15 cellular contexts compared by ENCODE assay signal in genomic region chr1:45752441-45753052, GRCh38. TPM values are rescaled to one million over a fixed set of nuclear protein-coding genes. Genes with fewer than 3 reads are reported as not detected.
A peak's percentile ranks its signal among the peaks of the same experiment; 100 is the strongest.
DNase-seq lines count a peak whose midpoint lies in the region; ATAC-seq, FAIRE-seq and TF ChIP-seq lines count a peak whose summit lies in the region.
"Had no signal": no experiment of that assay in that cellular context is flagged by ENCODE, and none has a peak within 500 bp of the region (broad histone marks: within the 10 kb centered on the region; RNA-seq: fewer than 3 reads in every experiment).

No MANE protein-coding gene starts in this region.

- TF ChIP-seq RAD21 in HepG2 (CRISPR knock-in tag; IDR thresholded peaks at IDR 0.05): no peak

- H3K79me2 ChIP-seq in HepG2 (ENCODE audit: insufficient read depth, low read length): peaks cover 3% of the 10 kb centered on the region

- peak overlapping the region; percentile 76 for H3K4me2 ChIP-seq in HepG2 (ENCODE audit: low read depth, low read length)

- TF ChIP-seq POLR2A in HepG2 (IDR thresholded peaks at IDR 0.05; ENCODE audit: insufficient read depth in 1 of 2, low read depth in 2 of 2, low read length in 2 of 2): no peak
- no peak for TF ChIP-seq POLR2A in right lobe of liver (IDR thresholded peaks at IDR 0.05)

- H3K4me1 ChIP-seq in HepG2 (ENCODE audit: insufficient read depth, low read length) (peaks cover 59% of the 10 kb centered on the region), right lobe of liver (peaks cover 0 to 5% (median 0%) of the 10 kb centered on the region in 4 donors)

- H3K36me3 ChIP-seq in HepG2 (replicated peaks in 1 of 2; ENCODE audit: control insufficient read depth in 1 of 2, insufficient read depth in 2 of 2, low read length in 2 of 2) (no peaks in the 10 kb centered on the region), right lobe of liver (no peaks in the 10 kb centered on the region)
- H3K36me3 ChIP-seq: MG63, upper lobe of left lung had no signal

- TF ChIP-seq CTCF in HepG2 (CRISPR knock-in tag; IDR thresholded peaks at IDR 0.05) (no peak), right lobe of liver (IDR thresholded peaks at IDR 0.05) (no peak)

- H3K9ac ChIP-seq in HepG2 (ENCODE audit: insufficient read depth, low read depth, low read length): no peak overlapping the region; the same call in 1 of the 2 replicates

- intact Hi-C loops in HepG2 (cut with micrococcal nuclease; ENCODE audit: unreplicated experiment): loop anchor here (5.0 kb wide), 2 partner anchors 65 to 170 kb away; partner anchors contain the start of genes GPBP1L1, NASP and TMEM69
- intact Hi-C loops in right lobe of liver (cut with DNase I): no loop called here

- H3K9me3 ChIP-seq in HepG2 (ENCODE audit: low read length) (no peaks in the 10 kb centered on the region), right lobe of liver (no peaks in the 10 kb centered on the region)
- H3K9me3 ChIP-seq: MG63 had no signal

- FAIRE-seq in HepG2 (lab: Jason Lieb, UNC) (peak; percentile 94), HTR-8/SVneo (lab: Jason Lieb, UNC) (no peak)
- FAIRE-seq: GM12891, kidney had no signal

- CTCF ChIA-PET in HepG2 (lab: Yijun Ruan, JAX; ENCODE audit: low intra/inter-chr PET ratio, low total read pairs): no interaction called here

- WGBS in HepG2 (ENCODE audit: low lambda C conversion rate): 4% methylated on average over 2 of the region's 2 CpGs
- WGBS in right lobe of liver (ENCODE audit: insufficient coverage, low coverage, low lambda C conversion rate, missing lambda C conversion rate): 72% methylated on average over 2 of the region's 2 CpGs

- no peaks in the 10 kb centered on the region for H4K20me1 ChIP-seq in HepG2 (ENCODE audit: insufficient read depth, low read length)

- BruUV-seq in HepG2 (replicated peaks; lab: Mats Ljungman, UMichigan): no TSS peak

- POLR2A ChIA-PET in HepG2 (lab: Yijun Ruan, JAX): interaction anchor here (0.8 to 1.4 kb wide), 4 partner anchors 20 to 231 kb away, joined by 3 to 11 read pairs (median 4); partner anchors contain the start of genes GPBP1L1 and PRDX1

- ATAC-seq in HepG2 (peak; percentile 36), right lobe of liver (no peak), GM19463 (IDR thresholded peaks at IDR 0.05; ENCODE audit: unreplicated experiment) (no peak)
- ATAC-seq: mucosa of descending colon had no signal

- peak; percentile 82 for DNase-seq in HepG2 (ENCODE audit: low spot score)
- DNase-seq in right lobe of liver: no peak
- DNase-seq in RPMI7951 (ENCODE audit: low read depth): peak; percentile 14
- DNase-seq in fibroblast of peridontal ligament (ENCODE audit: extremely low read depth): peak; percentile 63
- DNase-seq in effector CD8-positive, alpha-beta T cell (lab: John Stamatoyannopoulos, UW): no peak
- DNase-seq in HTR-8/SVneo (ENCODE audit: insufficient read length, low spot score): no peak
- no peak for DNase-seq in stimulated activated CD4-positive, alpha-beta T cell treated with anti-CD3 and anti-CD28 coated beads, Interleukin-2, amount 100 ng/mL, for 48 hours
- DNase-seq: activated CD4-positive, alpha-beta T cell treated with anti-CD3 and anti-CD28 coated beads for 1 hour; kidney; MG63; mucosa of descending colon; stimulated activated CD4-positive, alpha-beta T cell treated with anti-CD3 and anti-CD28 coated beads, Interleukin-1b, Interleukin-23, amount 100 ng/mL, for 48 hours; upper lobe of left lung had no signal

- peak in 1 of 2 experiments; percentile 27; a peak in 1 of 4 replicates for TF ChIP-seq EP300 in HepG2 (IDR thresholded peaks at IDR 0.05; ENCODE audit: low read depth in 2 of 2, low read length in 2 of 2)
- TF ChIP-seq EP300 in HepG2 (CRISPR knock-in tag; IDR thresholded peaks at IDR 0.05; ENCODE audit: borderline replicate concordance): no peak

- in situ Hi-C loops in HepG2 (cut with HindIII; ENCODE audit: extremely low pct_ligation_motif_present, low pct_unique_long_range_greater_than_20kb): no loop called here

- H3K4me3 ChIP-seq in HepG2 (replicated peaks in 1 of 3; ENCODE audit: insufficient read depth in 1 of 3, low read depth in 2 of 3, low read length in 3 of 3) (peak overlapping the region in 2 of 3 experiments; percentile 30 to 35; a peak in 3 of 6 replicates), right lobe of liver (no peak overlapping the region)
- H3K4me3 ChIP-seq: MG63, mucosa of descending colon, upper lobe of left lung had no signal

- no peaks in the 10 kb centered on the region for H3K27me3 ChIP-seq in HepG2 (ENCODE audit: control insufficient read depth in 1 of 2, insufficient read depth in 2 of 2, low read length in 2 of 2)
- H3K27me3 ChIP-seq in right lobe of liver: no peaks in the 10 kb centered on the region
- H3K27me3 ChIP-seq: MG63, upper lobe of left lung had no signal

- H3K27ac ChIP-seq in HepG2 (ENCODE audit: extremely low read length, insufficient read depth, low read length) (peak overlapping the region; percentile 97), right lobe of liver (no peak overlapping the region)
- H3K27ac ChIP-seq: upper lobe of left lung had no signal

- H2AFZ ChIP-seq in HepG2 (ENCODE audit: low read length): peak overlapping the region; percentile 74

TF ChIP-seq in HepG2, 621 proteins besides CTCF, POLR2A, EP300 and RAD21 (continues in another document):
- no peak for TF ChIP-seq PCBP1 (IDR thresholded peaks at IDR 0.05; ENCODE audit: borderline replicate concordance, low read depth, low read length)
- no peak for TF ChIP-seq STAG1 (CRISPR knock-in tag; IDR thresholded peaks at IDR 0.05)
- TF ChIP-seq ELF4 (CRISPR knock-in tag; IDR thresholded peaks at IDR 0.05; ENCODE audit: borderline replicate concordance): no peak
- TF ChIP-seq RBFOX2 (IDR thresholded peaks at IDR 0.05; ENCODE audit: low read depth, low read length): no peak
- TF ChIP-seq KDM6A (CRISPR knock-in tag; IDR thresholded peaks at IDR 0.05; ENCODE audit: low read depth): 0 out of 2 replicates have a peak, but pooled peaks have one; percentile 26
- peak; percentile 35 for TF ChIP-seq RARA (CRISPR knock-in tag; IDR thresholded peaks at IDR 0.05)
- peak; percentile 56 for TF ChIP-seq SAP130 (CRISPR knock-in tag; IDR thresholded peaks at IDR 0.05; ENCODE audit: low read depth)
- no peak for TF ChIP-seq NKX3-1 (CRISPR knock-in tag; IDR thresholded peaks at IDR 0.05)

RNA-seq across cellular contexts. Expression of gene IPP, which starts 2.1 kb away (rescaled TPM):
- total RNA-seq in HepG2 (2016; rRNA removed; fragmentation: Illumina TruSeq; extraction: Trizol): 9.7 and 14.1 TPM in 2 replicates
- 1.4 and 1.9 TPM in 2 replicates for total RNA-seq in HepG2 (2016; cell fraction: cytosol; rRNA removed; fragmentation: Illumina TruSeq; extraction: Trizol; ENCODE audit: low read depth)
- total RNA-seq in HepG2 (2016; cell fraction: insoluble cytoplasmic fraction; rRNA removed; fragmentation: Illumina TruSeq; extraction: Trizol): 9.3 and 17.3 TPM in 2 replicates
- 4.3 and 4.5 TPM in 2 replicates for total RNA-seq in HepG2 (2016; cell fraction: membrane; rRNA removed; fragmentation: Illumina TruSeq; extraction: Trizol)
- total RNA-seq in HepG2 (2016; cell fraction: nucleus; rRNA removed; fragmentation: Illumina TruSeq; extraction: Trizol): 6.7 and 6.8 TPM in 2 replicates
- polyA plus RNA-seq in HepG2 (2011; rRNA removed): 3.0 and 3.1 TPM in 2 replicates
- 1.2 and 2.3 TPM in 2 replicates for polyA plus RNA-seq in HepG2 (2011; cell fraction: cytosol; rRNA removed)
- polyA plus RNA-seq in HepG2 (2011; cell fraction: nucleus; rRNA removed): 0.90 and 1.3 TPM in 2 replicates
- 4.1 and 6.3 TPM in 2 replicates for polyA plus RNA-seq in HepG2 (2012)
- 0.96 and 1.1 TPM in 2 replicates for polyA plus RNA-seq in HepG2 (2016; cell fraction: cytosol; fragmentation: Illumina TruSeq; extraction: Trizol; ENCODE audit: low read depth)
- 9.0 and 10.4 TPM in 2 replicates for polyA plus RNA-seq in HepG2 (2016; cell fraction: insoluble cytoplasmic fraction; fragmentation: Illumina TruSeq; extraction: Trizol; ENCODE audit: low read depth)
- 2.3 and 3.1 TPM in 2 replicates for polyA plus RNA-seq in HepG2 (2016; cell fraction: membrane; fragmentation: Illumina TruSeq; extraction: Trizol; ENCODE audit: low read depth)
- polyA plus RNA-seq in HepG2 (2016; cell fraction: nucleus; fragmentation: Illumina TruSeq; extraction: Trizol; ENCODE audit: insufficient read depth, low read depth): 5.5 and 7.0 TPM in 2 replicates
- polyA minus RNA-seq in HepG2 (2011; rRNA and poly(A)+ RNA removed; ENCODE audit: low replicate concordance): 2.5 and 3.2 TPM in 2 replicates
- polyA minus RNA-seq in HepG2 (2011; cell fraction: cytosol; rRNA and poly(A)+ RNA removed): 3.1 and 3.4 TPM in 2 replicates
- 4.5 and 5.3 TPM in 2 replicates for polyA minus RNA-seq in HepG2 (2011; cell fraction: nucleus; rRNA and poly(A)+ RNA removed)
- total RNA-seq in right lobe of liver: 10 to 100 TPM in 2 of 6 experiments, 1 to 10 TPM in 4; 5.5 to 12.9 (median 8.3) TPM
- 7.9 and 9.4 TPM in 2 replicates for total RNA-seq in RPMI7951 (2014; rRNA removed; shearing (Covaris generic))

RNA-seq across cellular contexts. Expression of gene MAST2, which starts 50.9 kb away (rescaled TPM):
- total RNA-seq in HepG2 (2016; rRNA removed; fragmentation: Illumina TruSeq; extraction: Trizol) (14.3 and 15.3 TPM in 2 replicates), right lobe of liver (10 to 100 TPM in 5 of 6 experiments, 1 to 10 TPM in 1; 9.9 to 14.9 (median 12.3) TPM)
- 9.9 and 10.4 TPM in 2 replicates for total RNA-seq in HepG2 (2016; cell fraction: cytosol; rRNA removed; fragmentation: Illumina TruSeq; extraction: Trizol; ENCODE audit: low read depth)
- 12.9 and 13.7 TPM in 2 replicates for total RNA-seq in HepG2 (2016; cell fraction: insoluble cytoplasmic fraction; rRNA removed; fragmentation: Illumina TruSeq; extraction: Trizol)
- 12.0 and 14.5 TPM in 2 replicates for total RNA-seq in HepG2 (2016; cell fraction: membrane; rRNA removed; fragmentation: Illumina TruSeq; extraction: Trizol)
- 26.9 and 30.8 TPM in 2 replicates for total RNA-seq in HepG2 (2016; cell fraction: nucleus; rRNA removed; fragmentation: Illumina TruSeq; extraction: Trizol)
- polyA plus RNA-seq in HepG2 (2011; rRNA removed): 23.0 and 26.3 TPM in 2 replicates
- 15.9 and 16.5 TPM in 2 replicates for polyA plus RNA-seq in HepG2 (2011; cell fraction: cytosol; rRNA removed)
- polyA plus RNA-seq in HepG2 (2011; cell fraction: nucleus; rRNA removed): 89.7 and 90.3 TPM in 2 replicates
- 18.5 and 25.7 TPM in 2 replicates for polyA plus RNA-seq in HepG2 (2012)
- 2.2 and 2.3 TPM in 2 replicates for polyA plus RNA-seq in HepG2 (2016; cell fraction: cytosol; fragmentation: Illumina TruSeq; extraction: Trizol; ENCODE audit: low read depth)
- 16.9 and 21.5 TPM in 2 replicates for polyA plus RNA-seq in HepG2 (2016; cell fraction: insoluble cytoplasmic fraction; fragmentation: Illumina TruSeq; extraction: Trizol; ENCODE audit: low read depth)
- 7.6 and 9.3 TPM in 2 replicates for polyA plus RNA-seq in HepG2 (2016; cell fraction: membrane; fragmentation: Illumina TruSeq; extraction: Trizol; ENCODE audit: low read depth)
- polyA plus RNA-seq in HepG2 (2016; cell fraction: nucleus; fragmentation: Illumina TruSeq; extraction: Trizol; ENCODE audit: insufficient read depth, low read depth): 56.2 and 67.8 TPM in 2 replicates
- polyA minus RNA-seq in HepG2 (2011; rRNA and poly(A)+ RNA removed; ENCODE audit: low replicate concordance): 58.6 and 58.9 TPM in 2 replicates
- polyA minus RNA-seq in HepG2 (2011; cell fraction: cytosol; rRNA and poly(A)+ RNA removed): 22.0 and 27.0 TPM in 2 replicates
- polyA minus RNA-seq in HepG2 (2011; cell fraction: nucleus; rRNA and poly(A)+ RNA removed): 78.5 and 80.8 TPM in 2 replicates
- 13.1 and 14.2 TPM in 2 replicates for total RNA-seq in RPMI7951 (2014; rRNA removed; shearing (Covaris generic))

Comparison
In these comparisons a context has a peak if more than half of its experiments do, and no peak if none do; other contexts are left out.
1. DNase-seq: peak in HepG2 (single experiment), RPMI7951 (single experiment) and fibroblast of peridontal ligament (single experiment); none in right lobe of liver (0 of 3), effector CD8-positive, alpha-beta T cell (single experiment), HTR-8/SVneo (single experiment) and stimulated activated CD4-positive, alpha-beta T cell treated with anti-CD3 and anti-CD28 coated beads, Interleukin-2, amount 100 ng/mL, for 48 hours (0 of 2).
2. H3K4me3 ChIP-seq: peak in HepG2 (2 of 3); none in right lobe of liver (0 of 3).